ENCODE assay signal across 1 cellular context in the genomic region with DNA sequence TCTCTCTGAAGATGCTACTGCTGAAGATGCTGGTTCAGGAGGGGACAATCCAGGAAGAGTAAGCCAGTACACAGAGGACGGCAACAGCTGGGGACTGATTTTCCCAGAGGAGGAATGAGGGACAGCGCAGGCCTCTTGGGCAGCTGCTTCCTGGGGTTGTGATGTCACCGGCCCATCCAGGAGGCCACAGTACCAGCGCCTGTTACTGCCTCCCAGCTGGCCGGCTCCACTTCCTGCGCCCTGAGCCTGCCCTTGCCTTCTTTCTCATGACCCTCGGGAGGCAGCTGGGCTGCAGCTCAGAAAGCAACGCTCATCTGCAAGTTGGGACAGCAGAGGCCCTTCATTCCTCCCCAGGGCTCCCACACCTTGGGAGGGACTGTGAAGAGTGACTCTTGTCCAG.
TF ChIP-seq lines count a peak whose summit lies in the region.

No MANE protein-coding gene starts in this region.

TF ChIP-seq in liver, 16 proteins besides CTCF, POLR2A, EP300 and RAD21 (continued from another document):
- TF ChIP-seq EGR1 (IDR thresholded peaks at IDR 0.05; ENCODE audit: low read depth in 2 of 2) (no peak), RXRA (IDR thresholded peaks at IDR 0.05) (peak in 1 of 2 donors; percentile 46), FOXA2 (IDR thresholded peaks at IDR 0.05) (no peak), JUND (IDR thresholded peaks at IDR 0.05) (no peak)
- TF ChIP-seq, protein P1, sequence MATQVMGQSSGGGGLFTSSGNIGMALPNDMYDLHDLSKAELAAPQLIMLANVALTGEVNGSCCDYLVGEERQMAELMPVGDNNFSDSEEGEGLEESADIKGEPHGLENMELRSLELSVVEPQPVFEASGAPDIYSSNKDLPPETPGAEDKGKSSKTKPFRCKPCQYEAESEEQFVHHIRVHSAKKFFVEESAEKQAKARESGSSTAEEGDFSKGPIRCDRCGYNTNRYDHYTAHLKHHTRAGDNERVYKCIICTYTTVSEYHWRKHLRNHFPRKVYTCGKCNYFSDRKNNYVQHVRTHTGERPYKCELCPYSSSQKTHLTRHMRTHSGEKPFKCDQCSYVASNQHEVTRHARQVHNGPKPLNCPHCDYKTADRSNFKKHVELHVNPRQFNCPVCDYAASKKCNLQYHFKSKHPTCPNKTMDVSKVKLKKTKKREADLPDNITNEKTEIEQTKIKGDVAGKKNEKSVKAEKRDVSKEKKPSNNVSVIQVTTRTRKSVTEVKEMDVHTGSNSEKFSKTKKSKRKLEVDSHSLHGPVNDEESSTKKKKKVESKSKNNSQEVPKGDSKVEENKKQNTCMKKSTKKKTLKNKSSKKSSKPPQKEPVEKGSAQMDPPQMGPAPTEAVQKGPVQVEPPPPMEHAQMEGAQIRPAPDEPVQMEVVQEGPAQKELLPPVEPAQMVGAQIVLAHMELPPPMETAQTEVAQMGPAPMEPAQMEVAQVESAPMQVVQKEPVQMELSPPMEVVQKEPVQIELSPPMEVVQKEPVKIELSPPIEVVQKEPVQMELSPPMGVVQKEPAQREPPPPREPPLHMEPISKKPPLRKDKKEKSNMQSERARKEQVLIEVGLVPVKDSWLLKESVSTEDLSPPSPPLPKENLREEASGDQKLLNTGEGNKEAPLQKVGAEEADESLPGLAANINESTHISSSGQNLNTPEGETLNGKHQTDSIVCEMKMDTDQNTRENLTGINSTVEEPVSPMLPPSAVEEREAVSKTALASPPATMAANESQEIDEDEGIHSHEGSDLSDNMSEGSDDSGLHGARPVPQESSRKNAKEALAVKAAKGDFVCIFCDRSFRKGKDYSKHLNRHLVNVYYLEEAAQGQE (IDR thresholded peaks at IDR 0.05), result no peak
